Comparison of ENCODE assay signal across 1 cellular context in genomic region chr11:11607772-11608171, GRCh38.
TF ChIP-seq lines count a peak whose summit lies in the region.

No MANE protein-coding gene starts in this region.

TF ChIP-seq in GM23338, 12 proteins besides CTCF, POLR2A, EP300 and RAD21:
- TF ChIP-seq POLR2AphosphoS5 (IDR thresholded peaks at IDR 0.05; ENCODE audit: low read depth): no peak
- no peak for TF ChIP-seq EZH2 (IDR thresholded peaks at IDR 0.05; ENCODE audit: low read depth, unreplicated experiment)
- TF ChIP-seq EZH2phosphoT487 (IDR thresholded peaks at IDR 0.05; ENCODE audit: unreplicated experiment): no peak
